In the genomic region with DNA sequence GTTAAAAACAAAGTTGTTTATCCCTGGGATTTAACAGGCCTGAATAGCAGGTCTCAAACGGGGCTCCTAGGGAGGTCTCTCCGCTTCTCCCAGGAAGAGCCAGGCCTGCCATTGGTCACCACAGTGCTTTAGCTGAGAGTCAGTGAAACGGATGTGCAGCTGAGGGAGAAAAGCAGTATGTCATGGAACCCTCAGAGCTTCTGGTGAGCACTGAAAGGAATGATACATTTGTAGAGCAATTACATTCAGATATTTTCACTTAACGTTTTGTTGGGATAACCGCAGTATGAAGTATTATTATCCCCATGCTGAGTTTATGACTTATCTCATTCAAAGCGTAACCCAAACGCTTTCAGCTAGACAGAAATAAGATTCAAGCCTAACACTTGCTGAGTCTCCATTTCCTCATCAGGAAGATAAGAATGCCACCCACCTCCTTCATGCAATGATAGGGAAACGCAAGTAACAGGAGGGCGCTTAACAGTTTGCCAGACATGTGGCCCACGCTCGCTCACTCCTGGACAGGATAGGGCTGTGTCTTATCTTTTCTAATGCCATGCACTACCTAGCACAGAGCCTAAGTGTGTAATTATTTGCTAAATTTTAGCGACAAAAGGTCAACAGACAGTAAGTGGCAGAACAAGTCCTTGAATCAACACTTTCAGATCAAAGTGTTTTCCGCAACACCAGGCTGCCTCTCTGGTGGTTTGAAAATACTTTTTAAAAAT, we compare ENCODE assay signal across 8 cellular contexts. TPM values are rescaled to one million over a fixed set of nuclear protein-coding genes. Genes with fewer than 3 reads are reported as not detected.
DNase-seq lines count a peak whose midpoint lies in the region; ATAC-seq, FAIRE-seq and TF ChIP-seq lines count a peak whose summit lies in the region.

No MANE protein-coding gene starts in this region.

- H3K4me3 ChIP-seq in liver (ENCODE audit: low read depth in 1 of 3, low read length in 3 of 3), result no peak overlapping the region
- no peak overlapping the region for H3K4me3 ChIP-seq in kidney (ENCODE audit: low read length in 2 of 2)

- TF ChIP-seq RAD21 in liver (IDR thresholded peaks at IDR 0.05), result no peak

- H3K9me3 ChIP-seq in liver (ENCODE audit: control insufficient read depth in 4 of 4, low read length in 3 of 4), result no peaks in the 10 kb centered on the region
- H3K9me3 ChIP-seq in kidney (ENCODE audit: control insufficient read depth in 1 of 2, low read length in 2 of 2), result no peaks in the 10 kb centered on the region

- H3K9ac ChIP-seq in liver (ENCODE audit: low read depth in 1 of 2, low read length in 2 of 2) (peak overlapping the region in 1 of 2 donors; percentile 27), kidney (ENCODE audit: low read length in 2 of 2) (no peak overlapping the region)

- FAIRE-seq in kidney (lab: Jason Lieb, UNC), result no peak

- H3K27me3 ChIP-seq in liver (ENCODE audit: control insufficient read depth in 4 of 4, insufficient read depth in 4 of 4, low read length in 3 of 4), result no peaks in the 10 kb centered on the region

- DNase-seq in stimulated activated naive CD4-positive, alpha-beta T cell treated with Interleukin-2 at 50 U/mL for 16 hours (lab: John Stamatoyannopoulos, UW), result peak; percentile 43
- no peak for DNase-seq in stimulated activated naive CD4-positive, alpha-beta T cell (lab: John Stamatoyannopoulos, UW)
- DNase-seq in inferior parietal cortex (ENCODE audit: extremely low spot score) (no peak), kidney (no peak), NCI-H1694 (lab: John Stamatoyannopoulos, UW) (no peak)

- H3K36me3 ChIP-seq in liver (ENCODE audit: control insufficient read depth in 4 of 4, insufficient read depth in 3 of 4, low read depth in 1 of 4, low read length in 3 of 4), result peaks cover 3 to 23% (median 16%) of the 10 kb centered on the region in 4 donors
- H3K36me3 ChIP-seq in kidney (ENCODE audit: control insufficient read depth in 1 of 2, insufficient read depth in 2 of 2, low read length in 2 of 2), result no peaks in the 10 kb centered on the region

- ATAC-seq in GM18873 (IDR thresholded peaks at IDR 0.05; ENCODE audit: low FRiP score, unreplicated experiment), result no peak

- whole genome bisulfite sequencing in liver, result 56% methylated on average over 13 of the region's 13 CpGs

- intact Hi-C loops in kidney (cut with DNase I), result no loop called here

- peaks cover 5 to 22% (median 14%) of the 10 kb centered on the region in 4 donors for H3K4me1 ChIP-seq in liver (ENCODE audit: control insufficient read depth in 4 of 4, insufficient read depth in 4 of 4, low read length in 3 of 4)
- H3K4me1 ChIP-seq in kidney (ENCODE audit: control insufficient read depth in 1 of 2, insufficient read depth in 1 of 2, low read depth in 1 of 2, low read length in 2 of 2), result peaks cover 32 to 34% of the 10 kb centered on the region in 2 donors

- TF ChIP-seq CTCF in VCaP (conservative IDR thresholded peaks at IDR 0.05), result no peak
- TF ChIP-seq CTCF in liver (IDR thresholded peaks at IDR 0.05; ENCODE audit: low read depth, low read length, missing input control), result no peak
- no peak for TF ChIP-seq CTCF in kidney (IDR thresholded peaks at IDR 0.05; ENCODE audit: borderline replicate concordance, extremely low read depth, insufficient read depth)

- H3K27ac ChIP-seq in VCaP (peak overlapping the region; percentile 77), liver (ENCODE audit: low read depth in 1 of 2, low read length in 2 of 2) (peak overlapping the region; percentile 20 to 55), kidney (ENCODE audit: low read depth in 2 of 2, low read length in 2 of 2) (peak overlapping the region in 1 of 2 donors; percentile 28)

TF ChIP-seq in liver, 16 proteins besides CTCF, POLR2A, EP300 and RAD21:
- TF ChIP-seq NR2F2 (IDR thresholded peaks at IDR 0.05) (peak; percentile 16), SP1 (IDR thresholded peaks at IDR 0.05) (peak; percentile 43)
- TF ChIP-seq, protein P1, sequence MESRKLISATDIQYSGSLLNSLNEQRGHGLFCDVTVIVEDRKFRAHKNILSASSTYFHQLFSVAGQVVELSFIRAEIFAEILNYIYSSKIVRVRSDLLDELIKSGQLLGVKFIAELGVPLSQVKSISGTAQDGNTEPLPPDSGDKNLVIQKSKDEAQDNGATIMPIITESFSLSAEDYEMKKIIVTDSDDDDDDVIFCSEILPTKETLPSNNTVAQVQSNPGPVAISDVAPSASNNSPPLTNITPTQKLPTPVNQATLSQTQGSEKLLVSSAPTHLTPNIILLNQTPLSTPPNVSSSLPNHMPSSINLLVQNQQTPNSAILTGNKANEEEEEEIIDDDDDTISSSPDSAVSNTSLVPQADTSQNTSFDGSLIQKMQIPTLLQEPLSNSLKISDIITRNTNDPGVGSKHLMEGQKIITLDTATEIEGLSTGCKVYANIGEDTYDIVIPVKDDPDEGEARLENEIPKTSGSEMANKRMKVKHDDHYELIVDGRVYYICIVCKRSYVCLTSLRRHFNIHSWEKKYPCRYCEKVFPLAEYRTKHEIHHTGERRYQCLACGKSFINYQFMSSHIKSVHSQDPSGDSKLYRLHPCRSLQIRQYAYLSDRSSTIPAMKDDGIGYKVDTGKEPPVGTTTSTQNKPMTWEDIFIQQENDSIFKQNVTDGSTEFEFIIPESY (IDR thresholded peaks at IDR 0.05), result no peak

RNA-seq across cellular contexts. Expression of gene DAD1, which starts 28.2 kb away (rescaled TPM):
- total RNA-seq in liver, result 100 to 1,000 TPM; 142 to 187 TPM
- polyA plus RNA-seq in liver, result 100 to 1,000 TPM; 223 to 254 TPM
- total RNA-seq in kidney, result 205 TPM
- polyA plus RNA-seq in kidney (ENCODE audit: insufficient read depth, low read depth, low replicate concordance), result 523 TPM

RNA-seq across cellular contexts. Expression of gene ABHD4, which starts 37.3 kb away (rescaled TPM):
- 10 to 100 TPM in 1 of 2 donors, 1 to 10 TPM in 1; 9.9 to 12.3 TPM for total RNA-seq in liver
- polyA plus RNA-seq in liver, result 10 to 100 TPM in 1 of 2 donors, 1 to 10 TPM in 1; 9.0 to 32.9 TPM
- total RNA-seq in kidney, result 34.1 TPM
- polyA plus RNA-seq in kidney (ENCODE audit: insufficient read depth, low read depth, low replicate concordance), result 45.2 TPM
